ENCODE assay signal across 20 cellular contexts in genomic region chr2:128488429-128488828, GRCh38.
"Had no signal": no experiment of that assay in that cellular context is flagged by ENCODE, and none has a peak within 500 bp of the region (broad histone marks: within the 10 kb centered on the region; RNA-seq: fewer than 3 reads in every experiment).

No MANE protein-coding gene starts in this region.

- H3K4me3 Mint-ChIP-seq: memory B cell; naive thymus-derived CD4-positive, alpha-beta T cell; T-helper 1 cell treated with Interleukin-12 subunit alpha and Interleukin-12 subunit beta and Interleukin-4 antibody, amounts not matched to agents 30 μg/mL and 1 μg/mL, for 36 hours had no signal

- H3K4me3 ChIP-seq: ascending aorta, breast epithelium, heart right ventricle, thyroid gland, vagina had no signal

- H3K27ac ChIP-seq: ascending aorta, breast epithelium, heart right ventricle, neutrophil, thyroid gland, vagina, VCaP had no signal

- H3K9me3 Mint-ChIP-seq: T-helper 1 cell treated with Interleukin-12 subunit alpha and Interleukin-12 subunit beta and Interleukin-4 antibody, amounts not matched to agents 30 μg/mL and 1 μg/mL, for 36 hours had no signal

- ATAC-seq: esophagus mucosa; heart right ventricle; naive thymus-derived CD4-positive, alpha-beta T cell had no signal

- H3K4me1 Mint-ChIP-seq: memory B cell had no signal

- H3K9me3 ChIP-seq: ascending aorta, neutrophil, thyroid gland, vagina had no signal

- DNase-seq: activated CD4-positive, alpha-beta T cell treated with anti-CD3 and anti-CD28 coated beads, Interleukin-2, amount 50 U/mL, for 1 hour; activated CD4-positive, CD25-positive, alpha-beta regulatory T cell treated with anti-CD3 and anti-CD28 coated beads, Interleukin-2, amount 50 U/mL, for 72 hours; activated CD8-positive, alpha-beta memory T cell treated with anti-CD3 and anti-CD28 coated beads, Interleukin-2, amount 50 U/mL, for 4 hours; activated effector memory CD4-positive, alpha-beta T cell treated with Interleukin-2 at 50 U/mL for 16 hours; activated naive CD4-positive, alpha-beta T cell treated with anti-CD3 and anti-CD28 coated beads, Interleukin-2, amount 50 U/mL, for 16 hours; activated T-cell treated with anti-CD3 and anti-CD28 coated beads, Interleukin-2, amount 50 U/mL, for 48 hours; cortex of kidney; heart right ventricle; retina; stimulated activated naive CD4-positive, alpha-beta T cell; thyroid gland had no signal

- H3K27ac Mint-ChIP-seq: memory B cell; naive thymus-derived CD4-positive, alpha-beta T cell; T-helper 1 cell treated with Interleukin-12 subunit alpha and Interleukin-12 subunit beta and Interleukin-4 antibody, amounts not matched to agents 30 μg/mL and 1 μg/mL, for 36 hours had no signal

- H3K27me3 ChIP-seq: ascending aorta, breast epithelium, thyroid gland, vagina had no signal

- H3K36me3 Mint-ChIP-seq: memory B cell; naive thymus-derived CD4-positive, alpha-beta T cell had no signal

- H3K4me1 ChIP-seq: ascending aorta, thyroid gland had no signal

- H3K36me3 ChIP-seq: ascending aorta, breast epithelium, heart right ventricle, neutrophil, thyroid gland, vagina had no signal
